9 cellular contexts compared by ENCODE assay signal in genomic region chr13:87259479-87260083, GRCh38.
DNase-seq lines count a peak whose midpoint lies in the region; ATAC-seq and TF ChIP-seq lines count a peak whose summit lies in the region.
"Had no signal": no experiment of that assay in that cellular context is flagged by ENCODE, and none has a peak within 500 bp of the region (broad histone marks: within the 10 kb centered on the region; RNA-seq: fewer than 3 reads in every experiment).

No MANE protein-coding gene starts in this region.

- TF ChIP-seq POLR2A in body of pancreas (IDR thresholded peaks at IDR 0.05): no peak
- TF ChIP-seq POLR2A in gastroesophageal sphincter (IDR thresholded peaks at IDR 0.05): no peak

- no peaks in the 10 kb centered on the region for H3K36me3 Mint-ChIP-seq in nephron progenitor cell (ENCODE audit: low read depth)
- no peaks in the 10 kb centered on the region for H3K36me3 Mint-ChIP-seq in activated CD8-positive, alpha-beta memory T cell treated with anti-CD3 and anti-CD28 coated beads, Interleukin-2, amount 10 ng/mL, durations not matched to agents 7 days and 5 days

- no peaks in the 10 kb centered on the region for H3F3A ChIP-seq in GM23248 (ENCODE audit: insufficient read depth)

- H3K9me3 ChIP-seq in GM23248 (ENCODE audit: low read depth) (no peaks in the 10 kb centered on the region), body of pancreas (no peaks in the 10 kb centered on the region), gastroesophageal sphincter (no peaks in the 10 kb centered on the region)

- no peaks in the 10 kb centered on the region for H3K27me3 ChIP-seq in GM23248 (replicated peaks; ENCODE audit: insufficient read depth)
- H3K27me3 ChIP-seq in body of pancreas: no peaks in the 10 kb centered on the region
- no peaks in the 10 kb centered on the region for H3K27me3 ChIP-seq in gastroesophageal sphincter

- H3K79me2 ChIP-seq in GM23248 (ENCODE audit: insufficient read depth): no peaks in the 10 kb centered on the region
- H3K79me2 ChIP-seq: parathyroid adenoma had no signal

- DNase-seq in GM23248 (peak; percentile 40), NCI-H146 (lab: John Stamatoyannopoulos, UW) (peak; percentile 35), body of pancreas (no peak), nephron progenitor cell (peak; percentile 41)
- no peak for DNase-seq in activated CD8-positive, alpha-beta memory T cell treated with anti-CD3 and anti-CD28 coated beads, Interleukin-2, amount 10 ng/mL, durations not matched to agents 7 days and 5 days
- no peak for DNase-seq in activated CD4-positive, alpha-beta T cell treated with anti-CD3 and anti-CD28 coated beads for 4 hours

- no peaks in the 10 kb centered on the region for H3K4me1 ChIP-seq in GM23248 (ENCODE audit: insufficient read depth)
- no peaks in the 10 kb centered on the region for H3K4me1 ChIP-seq in body of pancreas
- H3K4me1 ChIP-seq in gastroesophageal sphincter: no peaks in the 10 kb centered on the region
- H3K4me1 ChIP-seq: parathyroid adenoma had no signal

- H3K27me3 Mint-ChIP-seq in nephron progenitor cell (ENCODE audit: low read depth, poor library complexity): no peaks in the 10 kb centered on the region
- H3K27me3 Mint-ChIP-seq in activated CD8-positive, alpha-beta memory T cell treated with anti-CD3 and anti-CD28 coated beads, Interleukin-2, amount 10 ng/mL, durations not matched to agents 7 days and 5 days: no peaks in the 10 kb centered on the region

- no peaks in the 10 kb centered on the region for H3K36me3 ChIP-seq in GM23248 (ENCODE audit: low read depth)
- no peaks in the 10 kb centered on the region for H3K36me3 ChIP-seq in body of pancreas (replicated peaks in 1 of 2; ENCODE audit: insufficient read depth in 1 of 2, low read depth in 2 of 2)
- H3K36me3 ChIP-seq in gastroesophageal sphincter: no peaks in the 10 kb centered on the region

- H3K9me2 ChIP-seq in GM23248 (ENCODE audit: insufficient read depth): no peaks in the 10 kb centered on the region

- TF ChIP-seq EP300 in gastroesophageal sphincter (IDR thresholded peaks at IDR 0.05): no peak

- peak overlapping the region; percentile 50 for H2AFZ ChIP-seq in GM23248
- H2AFZ ChIP-seq: parathyroid adenoma had no signal

- in situ Hi-C loops in GM23248 (cut with MboI): loop anchor here (10.0 kb wide), 1 partner anchor 385 kb away; no protein-coding TSS in a partner anchor

- H3K9me3 Mint-ChIP-seq in nephron progenitor cell: no peaks in the 10 kb centered on the region
- peaks cover 6% of the 10 kb centered on the region for H3K9me3 Mint-ChIP-seq in activated CD8-positive, alpha-beta memory T cell treated with anti-CD3 and anti-CD28 coated beads, Interleukin-2, amount 10 ng/mL, durations not matched to agents 7 days and 5 days (ENCODE audit: low read depth)

- TF ChIP-seq CTCF in body of pancreas (IDR thresholded peaks at IDR 0.05): peak in 4 of 7 experiments; percentile 9 to 48 (median 22)
- peak; percentile 47 for TF ChIP-seq CTCF in nephron progenitor cell (IDR thresholded peaks at IDR 0.05)
- peak in 1 of 4 experiments; percentile 13 for TF ChIP-seq CTCF in gastroesophageal sphincter (IDR thresholded peaks at IDR 0.05)

- no peak overlapping the region for H3K9ac ChIP-seq in GM23248
- H3K9ac ChIP-seq: parathyroid adenoma had no signal

- H4K20me1 ChIP-seq in GM23248 (ENCODE audit: insufficient read depth): no peaks in the 10 kb centered on the region

- no peak for ATAC-seq in body of pancreas
- no peak for ATAC-seq in gastroesophageal sphincter
- ATAC-seq in activated CD8-positive, alpha-beta memory T cell treated with anti-CD3 and anti-CD28 coated beads, Interleukin-2, amount 10 ng/mL, durations not matched to agents 7 days and 5 days: no peak
- no peak for ATAC-seq in GM18519 (IDR thresholded peaks at IDR 0.05; ENCODE audit: low FRiP score, unreplicated experiment)

- CTCF ChIA-PET in activated CD8-positive, alpha-beta memory T cell treated with anti-CD3 and anti-CD28 coated beads, Interleukin-2, amount 10 ng/mL, durations not matched to agents 7 days and 5 days (lab: Charles Lee): no interaction called here

- peaks cover 6% of the 10 kb centered on the region for H3K4me1 Mint-ChIP-seq in nephron progenitor cell
- H3K4me1 Mint-ChIP-seq in activated CD8-positive, alpha-beta memory T cell treated with anti-CD3 and anti-CD28 coated beads, Interleukin-2, amount 10 ng/mL, durations not matched to agents 7 days and 5 days: no peaks in the 10 kb centered on the region

- H3K4me3 Mint-ChIP-seq in nephron progenitor cell: peak overlapping the region; percentile 16
- H3K4me3 Mint-ChIP-seq in activated CD8-positive, alpha-beta memory T cell treated with anti-CD3 and anti-CD28 coated beads, Interleukin-2, amount 10 ng/mL, durations not matched to agents 7 days and 5 days: no peak overlapping the region

- H3K4me3 ChIP-seq in GM23248 (no peak overlapping the region), body of pancreas (no peak overlapping the region), gastroesophageal sphincter (no peak overlapping the region)

- H3K27ac ChIP-seq in GM23248 (no peak overlapping the region), body of pancreas (no peak overlapping the region), gastroesophageal sphincter (no peak overlapping the region)
- H3K27ac ChIP-seq: parathyroid adenoma had no signal

- no peak overlapping the region for H3K27ac Mint-ChIP-seq in nephron progenitor cell
- H3K27ac Mint-ChIP-seq in activated CD8-positive, alpha-beta memory T cell treated with anti-CD3 and anti-CD28 coated beads, Interleukin-2, amount 10 ng/mL, durations not matched to agents 7 days and 5 days: no peak overlapping the region

- no peak overlapping the region for H3K4me2 ChIP-seq in GM23248 (ENCODE audit: unreplicated experiment)

- WGBS in GM23248 (ENCODE audit: low coverage in 1 of 2, low lambda C conversion rate in 2 of 2, missing lambda C conversion rate in 2 of 2), 2 experiments: 5 to 21% methylated on average over 5 of the region's 5 CpGs
- 6 to 16% methylated on average over 5 of the region's 5 CpGs for WGBS in body of pancreas, 2 donors
- WGBS in gastroesophageal sphincter (ENCODE audit: low coverage in 1 of 2), 2 donors: 12 to 23% methylated on average over 2 to 4 of the region's 5 CpGs

- intact Hi-C loops in body of pancreas (cut with DNase I): no loop called here

Comparison
In these comparisons a context has a peak if more than half of its experiments do, and no peak if none do; other contexts are left out.
1. DNase-seq: peak in GM23248 (single experiment), NCI-H146 (single experiment) and nephron progenitor cell (single experiment); none in body of pancreas (0 of 4), activated CD8-positive, alpha-beta memory T cell treated with anti-CD3 and anti-CD28 coated beads, Interleukin-2, amount 10 ng/mL, durations not matched to agents 7 days and 5 days (single experiment) and activated CD4-positive, alpha-beta T cell treated with anti-CD3 and anti-CD28 coated beads for 4 hours (0 of 2).